ENCODE assay signal across 8 cellular contexts in the genomic region with DNA sequence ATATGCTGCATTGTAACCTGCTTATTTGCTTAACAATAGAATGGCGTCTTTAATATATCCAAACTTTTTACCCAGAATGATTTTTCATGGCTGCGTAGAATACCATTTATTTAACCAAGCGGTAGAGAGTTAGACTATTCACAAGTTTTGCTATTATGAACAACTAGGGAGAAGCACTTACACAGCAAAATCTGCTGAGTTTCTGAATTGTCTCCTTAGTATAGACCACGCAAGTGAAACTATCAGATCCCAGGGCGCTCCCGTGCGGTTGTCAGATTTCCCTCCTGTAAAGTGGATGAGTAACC. TPM values are rescaled to one million over a fixed set of nuclear protein-coding genes. Genes with fewer than 3 reads are reported as not detected.
A peak's percentile ranks its signal among the peaks of the same experiment; 100 is the strongest.
DNase-seq lines count a peak whose midpoint lies in the region; TF ChIP-seq lines count a peak whose summit lies in the region.

No MANE protein-coding gene starts in this region.

- peak overlapping the region; percentile 54 for H3K9ac ChIP-seq in mesenchymal stem cell (ENCODE audit: low read length)

- H3K27me3 ChIP-seq in A673 (replicated peaks; ENCODE audit: insufficient read depth, low read depth, low read length, poor library complexity), result no peaks in the 10 kb centered on the region
- H3K27me3 ChIP-seq in ascending aorta, result no peaks in the 10 kb centered on the region
- H3K27me3 ChIP-seq in mesenchymal stem cell (ENCODE audit: control insufficient read depth in 1 of 2, insufficient read depth in 1 of 2, low read length in 2 of 2), result peaks cover 0 to 3% of the 10 kb centered on the region in 2 experiments

- POLR2A ChIA-PET in A673 (lab: Charles Lee; ENCODE audit: low non-redundant PET), result no interaction called here
- POLR2A ChIA-PET in HEK293 (lab: Yijun Ruan, JAX), result no interaction called here

- DNase-seq in A673 (ENCODE audit: low spot score), result no peak
- no peak for DNase-seq in ascending aorta (ENCODE audit: low spot score in 2 of 2)
- peak; percentile 51 for DNase-seq in mesenchymal stem cell
- DNase-seq in NCI-H1930 (lab: John Stamatoyannopoulos, UW), result no peak
- no peak for DNase-seq in stimulated activated CD4-positive, alpha-beta T cell treated with anti-CD3 and anti-CD28 coated beads, Interleukin-4, amount 100 ng/mL, for 4 hours
- DNase-seq in T1000 (lab: John Stamatoyannopoulos, UW), result no peak
- DNase-seq in D341Med (ENCODE audit: low spot score), result no peak

- peak overlapping the region; percentile 57 for H4K91ac ChIP-seq in mesenchymal stem cell (ENCODE audit: low read length)

- H4K8ac ChIP-seq in mesenchymal stem cell (ENCODE audit: low read length), result peak overlapping the region; percentile 89

- H2BK15ac ChIP-seq in mesenchymal stem cell (ENCODE audit: low read depth, poor library complexity, severe bottlenecking), result no peak overlapping the region

- peak overlapping the region in 1 of 2 experiments; percentile 12 for H3K18ac ChIP-seq in mesenchymal stem cell (ENCODE audit: low read depth in 1 of 2, low read length in 2 of 2)

- H3K4me2 ChIP-seq in mesenchymal stem cell (ENCODE audit: low read length, poor library complexity, severe bottlenecking), result no peak overlapping the region

- H3K4me1 ChIP-seq in A673 (ENCODE audit: insufficient read depth, low read length, poor library complexity, severe bottlenecking) (peaks cover 3% of the 10 kb centered on the region), HEK293 (ENCODE audit: control insufficient read depth, insufficient read depth, low read length) (peaks cover 5% of the 10 kb centered on the region), ascending aorta (peaks cover 0 to 7% of the 10 kb centered on the region in 2 donors), mesenchymal stem cell (ENCODE audit: control insufficient read depth, insufficient read depth, low read depth, low read length) (peaks cover 11% of the 10 kb centered on the region)

- peak overlapping the region; percentile 49 for H3K4me3 ChIP-seq in A673 (ENCODE audit: low read depth, low read length, poor library complexity, severe bottlenecking)
- no peak overlapping the region for H3K4me3 ChIP-seq in HEK293 (ENCODE audit: low read depth, low read length)
- H3K4me3 ChIP-seq in ascending aorta, result peak overlapping the region; percentile 51 to 69
- peak overlapping the region in 1 of 2 experiments; percentile 78 for H3K4me3 ChIP-seq in mesenchymal stem cell (ENCODE audit: insufficient read depth in 1 of 2, low read depth in 1 of 2, low read length in 2 of 2)

- H3K79me1 ChIP-seq in mesenchymal stem cell (replicated peaks; ENCODE audit: low read length, poor library complexity, severe bottlenecking), result no peaks in the 10 kb centered on the region

- TF ChIP-seq CTCF in A673 (conservative IDR thresholded peaks at IDR 0.05; ENCODE audit: low read depth, low read length) (no peak), HEK293 (tag by site-specific recombination; IDR thresholded peaks at IDR 0.05) (no peak), ascending aorta (IDR thresholded peaks at IDR 0.05) (no peak)

- H3K4ac ChIP-seq in mesenchymal stem cell (ENCODE audit: low read depth in 1 of 2, low read length in 2 of 2), result no peak overlapping the region

- H2AK5ac ChIP-seq in mesenchymal stem cell (ENCODE audit: low read length, severe bottlenecking), result no peak overlapping the region

- no peak overlapping the region for H3K23ac ChIP-seq in mesenchymal stem cell (ENCODE audit: low read length in 2 of 2)

- CTCF ChIA-PET in A673 (lab: Charles Lee) (no interaction called here), HEK293 (lab: Yijun Ruan, JAX) (interaction anchor here (0.6 to 3.7 kb wide), 9 partner anchors 11 to 477 kb away, joined by 3 to 33 read pairs (median 4); no protein-coding TSS in a partner anchor)

- H3K14ac ChIP-seq in mesenchymal stem cell (ENCODE audit: low read length in 2 of 2), result no peak overlapping the region

- no peaks in the 10 kb centered on the region for H3K9me3 ChIP-seq in A673 (ENCODE audit: low read depth, low read length, poor library complexity, severe bottlenecking)
- no peaks in the 10 kb centered on the region for H3K9me3 ChIP-seq in HEK293 (ENCODE audit: control insufficient read depth, insufficient read depth, low read depth, low read length)
- no peaks in the 10 kb centered on the region for H3K9me3 ChIP-seq in ascending aorta
- no peaks in the 10 kb centered on the region for H3K9me3 ChIP-seq in mesenchymal stem cell (ENCODE audit: control insufficient read depth, low read length)

- 64% methylated on average over 6 of the region's 7 CpGs for WGBS in mesenchymal stem cell

- H2BK120ac ChIP-seq in mesenchymal stem cell (ENCODE audit: low read depth, low read length), result peak overlapping the region; percentile 71

- BruUV-seq in A673 (replicated peaks; lab: Mats Ljungman, UMichigan), result no TSS peak

- peak overlapping the region in 1 of 2 experiments; percentile 89 for H2BK12ac ChIP-seq in mesenchymal stem cell (ENCODE audit: low read length in 2 of 2)

- H3K27ac ChIP-seq in A673 (ENCODE audit: low read depth, low read length, poor library complexity, severe bottlenecking) (no peak overlapping the region), HEK293 (ENCODE audit: extremely low read depth, low read depth, low read length) (no peak overlapping the region; the same call in 1 of the 2 replicates), ascending aorta (no peak overlapping the region), mesenchymal stem cell (ENCODE audit: low read length, poor library complexity, severe bottlenecking) (no peak overlapping the region)

- H2AFZ ChIP-seq in mesenchymal stem cell (ENCODE audit: low read depth, low read length), result no peak overlapping the region

- H2BK5ac ChIP-seq in mesenchymal stem cell (ENCODE audit: low read depth, low read length, poor library complexity, severe bottlenecking), result no peak overlapping the region

- intact Hi-C loops in A673 (cut with micrococcal nuclease; ENCODE audit: unreplicated experiment) (loop anchor here (2.0 to 5.0 kb wide), 2 partner anchors 285 to 471 kb away; no protein-coding TSS in a partner anchor), ascending aorta (cut with DNase I) (loop anchor here (1.0 to 5.0 kb wide), 2 partner anchors 106 to 285 kb away; no protein-coding TSS in a partner anchor)

- H3K36me3 ChIP-seq in A673 (ENCODE audit: insufficient read depth, low read length, poor library complexity, severe bottlenecking) (no peaks in the 10 kb centered on the region), HEK293 (ENCODE audit: control insufficient read depth in 2 of 2, insufficient read depth in 1 of 2, low read length in 2 of 2) (no peaks in the 10 kb centered on the region), ascending aorta (no peaks in the 10 kb centered on the region), mesenchymal stem cell (ENCODE audit: control insufficient read depth in 1 of 2, insufficient read depth in 2 of 2, low read depth in 1 of 2, low read length in 2 of 2) (no peaks in the 10 kb centered on the region)

TF ChIP-seq in HEK293, 187 proteins besides CTCF, POLR2A, EP300 and RAD21:
- TF ChIP-seq PRDM6 (tag by site-specific recombination; IDR thresholded peaks at IDR 0.05) (no peak), ZNF146 (tag by site-specific recombination; IDR thresholded peaks at IDR 0.05) (0 out of 2 replicates have a peak, but pooled peaks have one; percentile 3), ZFP69B (tag by site-specific recombination; IDR thresholded peaks at IDR 0.05) (no peak)
- TF ChIP-seq, protein P1, sequence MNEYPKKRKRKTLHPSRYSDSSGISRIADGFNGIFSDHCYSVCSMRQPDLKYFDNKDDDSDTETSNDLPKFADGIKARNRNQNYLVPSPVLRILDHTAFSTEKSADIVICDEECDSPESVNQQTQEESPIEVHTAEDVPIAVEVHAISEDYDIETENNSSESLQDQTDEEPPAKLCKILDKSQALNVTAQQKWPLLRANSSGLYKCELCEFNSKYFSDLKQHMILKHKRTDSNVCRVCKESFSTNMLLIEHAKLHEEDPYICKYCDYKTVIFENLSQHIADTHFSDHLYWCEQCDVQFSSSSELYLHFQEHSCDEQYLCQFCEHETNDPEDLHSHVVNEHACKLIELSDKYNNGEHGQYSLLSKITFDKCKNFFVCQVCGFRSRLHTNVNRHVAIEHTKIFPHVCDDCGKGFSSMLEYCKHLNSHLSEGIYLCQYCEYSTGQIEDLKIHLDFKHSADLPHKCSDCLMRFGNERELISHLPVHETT (tag by site-specific recombination; IDR thresholded peaks at IDR 0.05), result no peak
TF ChIP-seq in HEK293: peak in this region for 1.

RNA-seq across cellular contexts. Expression of gene ADPGK, which starts 12.6 kb away (rescaled TPM):
- total RNA-seq in A673 (2021), result 42.2 and 48.4 TPM in 2 replicates
- 24.8 TPM for total RNA-seq in ascending aorta
- polyA plus RNA-seq in mesenchymal stem cell (2013, experiment 1 of 2), result 59.7 TPM
- polyA plus RNA-seq in mesenchymal stem cell (2013, experiment 2 of 2), result 61.8 TPM
